ENCODE assay signal across 12 cellular contexts in the genomic region with DNA sequence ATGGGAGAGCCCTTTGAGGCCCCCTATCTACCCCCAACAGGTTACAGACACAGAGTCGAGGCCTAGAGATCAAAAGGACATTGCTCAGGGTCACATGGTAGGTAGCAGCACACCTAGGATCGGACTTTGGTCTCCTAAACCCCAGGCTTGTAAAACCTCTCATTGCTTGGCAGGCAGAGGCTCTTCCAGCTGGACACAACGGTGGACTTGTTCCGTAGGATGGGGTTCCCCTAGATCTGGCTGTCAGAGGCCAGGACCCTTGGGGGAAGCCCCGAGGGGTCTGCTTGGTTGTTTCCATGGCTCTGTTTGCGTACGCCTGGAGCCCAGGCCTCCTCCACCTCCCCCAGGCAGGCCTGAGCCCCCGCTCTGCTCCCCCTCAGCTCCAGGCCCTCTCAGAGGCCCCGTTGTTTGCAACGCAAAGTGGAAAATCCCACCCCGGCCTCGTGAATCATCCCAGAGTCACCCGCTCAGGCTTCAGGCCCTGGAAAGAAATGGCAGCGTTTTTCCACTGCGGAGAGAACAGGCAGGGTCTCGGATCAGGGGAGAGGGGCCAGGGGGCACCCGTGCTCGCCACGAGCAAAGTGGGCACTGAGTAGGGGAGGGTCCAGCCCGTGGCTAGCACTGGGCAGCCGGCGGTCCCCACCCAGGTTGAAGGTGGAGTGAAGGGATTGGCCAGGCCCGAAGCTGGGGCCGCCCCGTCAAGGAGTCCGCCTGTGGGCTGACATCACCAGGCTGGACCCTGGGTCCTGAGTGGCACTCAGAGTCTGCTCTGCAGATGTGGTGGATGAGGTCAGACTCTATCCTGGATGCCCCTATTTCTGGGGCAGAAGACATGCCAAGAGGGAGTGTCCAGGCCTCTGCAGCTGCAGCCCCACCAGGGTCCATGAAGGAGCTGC. TPM values are rescaled to one million over a fixed set of nuclear protein-coding genes. Genes with fewer than 3 reads are reported as not detected.
DNase-seq lines count a peak whose midpoint lies in the region; ATAC-seq and TF ChIP-seq lines count a peak whose summit lies in the region.
"Had no signal": no experiment of that assay in that cellular context is flagged by ENCODE, and none has a peak within 500 bp of the region (broad histone marks: within the 10 kb centered on the region; RNA-seq: fewer than 3 reads in every experiment).

No MANE protein-coding gene starts in this region.

- TF ChIP-seq POLR2A in gastrocnemius medialis (IDR thresholded peaks at IDR 0.05): no peak

- H3K9me2 ChIP-seq in GM23248 (ENCODE audit: insufficient read depth): no peaks in the 10 kb centered on the region

- H3K36me3 ChIP-seq in GM23248 (ENCODE audit: low read depth): no peaks in the 10 kb centered on the region
- no peaks in the 10 kb centered on the region for H3K36me3 ChIP-seq in gastrocnemius medialis

- H3K4me2 ChIP-seq in GM23248 (ENCODE audit: unreplicated experiment): peak overlapping the region; percentile 18

- H2AFZ ChIP-seq in GM23248: peak overlapping the region; percentile 73

- H3K4me1 ChIP-seq in GM23248 (ENCODE audit: insufficient read depth) (peaks cover 26% of the 10 kb centered on the region), gastrocnemius medialis (peaks cover 47 to 56% of the 10 kb centered on the region in 2 donors)

- peak; percentile 77 for DNase-seq in GM23248
- DNase-seq in islet precursor cell: peak; percentile 79
- peak in 1 of 2 donors; percentile 45 for DNase-seq in gastrocnemius medialis
- no peak for DNase-seq in NCI-H146 (lab: John Stamatoyannopoulos, UW)
- DNase-seq in kidney glomerular epithelial cell (lab: John Stamatoyannopoulos, UW): no peak
- DNase-seq: activated naive CD4-positive, alpha-beta T cell treated with anti-CD3 and anti-CD28 coated beads for 36 hours; Karpas-422; NCI-H82 had no signal

- no peaks in the 10 kb centered on the region for H3K9me3 Mint-ChIP-seq in brain
- H3K9me3 Mint-ChIP-seq: activated naive CD4-positive, alpha-beta T cell treated with anti-CD3 and anti-CD28 coated beads for 36 hours; stimulated activated naive CD8-positive, alpha-beta T cell treated with anti-CD3 and anti-CD28 coated beads, Interleukin-15, Interleukin-2, amounts not matched to agents 100 ng/mL and 50 ng/mL, for 24 hours had no signal

- H3K9me3 ChIP-seq in GM23248 (ENCODE audit: low read depth) (no peaks in the 10 kb centered on the region), gastrocnemius medialis (no peaks in the 10 kb centered on the region)

- no peaks in the 10 kb centered on the region for H4K20me1 ChIP-seq in GM23248 (ENCODE audit: insufficient read depth)

- H3K9ac ChIP-seq in GM23248: peak overlapping the region; percentile 67

- H3F3A ChIP-seq in GM23248 (ENCODE audit: insufficient read depth): peaks cover 14% of the 10 kb centered on the region

- WGBS in GM23248 (ENCODE audit: low coverage in 1 of 2, low lambda C conversion rate in 2 of 2, missing lambda C conversion rate in 2 of 2), 2 experiments: 39 to 40% methylated on average over 22 to 24 of the region's 26 CpGs

- H3K27me3 Mint-ChIP-seq in brain: peaks cover 2% of the 10 kb centered on the region

- no peak for TF ChIP-seq CTCF in brain (conservative IDR thresholded peaks at IDR 0.05)
- no peak for TF ChIP-seq CTCF in gastrocnemius medialis (IDR thresholded peaks at IDR 0.05 in 4 of 5, conservative IDR thresholded peaks at IDR 0.05 in 1 of 5)

- intact Hi-C loops in gastrocnemius medialis (cut with DNase I; ENCODE audit: low total_unique reads): no loop called here

- H3K4me3 ChIP-seq in GM23248 (no peak overlapping the region), gastrocnemius medialis (no peak overlapping the region)

- no peak overlapping the region for H3K4me3 Mint-ChIP-seq in brain
- H3K4me3 Mint-ChIP-seq: activated naive CD4-positive, alpha-beta T cell treated with anti-CD3 and anti-CD28 coated beads for 36 hours; stimulated activated naive CD8-positive, alpha-beta T cell treated with anti-CD3 and anti-CD28 coated beads, Interleukin-15, Interleukin-2, amounts not matched to agents 100 ng/mL and 50 ng/mL, for 24 hours had no signal

- H3K27ac Mint-ChIP-seq in brain: peak overlapping the region in 4 of 5 experiments; percentile 33 to 93 (median 70)
- H3K27ac Mint-ChIP-seq: activated naive CD4-positive, alpha-beta T cell treated with anti-CD3 and anti-CD28 coated beads for 36 hours; stimulated activated naive CD8-positive, alpha-beta T cell treated with anti-CD3 and anti-CD28 coated beads, Interleukin-15, Interleukin-2, amounts not matched to agents 100 ng/mL and 50 ng/mL, for 24 hours had no signal

- ATAC-seq in gastrocnemius medialis (peak; percentile 26 to 28), GM19395 (IDR thresholded peaks at IDR 0.05; ENCODE audit: unreplicated experiment) (no peak), GM21515 (IDR thresholded peaks at IDR 0.05; ENCODE audit: unreplicated experiment) (no peak)

- no peaks in the 10 kb centered on the region for H3K36me3 Mint-ChIP-seq in brain

- in situ Hi-C loops in GM23248 (cut with MboI) (no loop called here), gastrocnemius medialis (cut with MboI; ENCODE audit: low sequenced_read_pairs in 4 of 4) (loop anchor here in 1 of 4 donors (5.0 kb wide), 1 partner anchor 42 kb away; no protein-coding TSS in a partner anchor)

- H3K79me2 ChIP-seq in GM23248 (ENCODE audit: insufficient read depth): no peaks in the 10 kb centered on the region

- no peaks in the 10 kb centered on the region for H3K27me3 ChIP-seq in GM23248 (replicated peaks; ENCODE audit: insufficient read depth)
- no peaks in the 10 kb centered on the region for H3K27me3 ChIP-seq in gastrocnemius medialis

- H3K4me1 Mint-ChIP-seq in brain: peaks cover 70% of the 10 kb centered on the region

- H3K27ac ChIP-seq in GM23248 (peak overlapping the region; percentile 37), gastrocnemius medialis (peak overlapping the region; percentile 27 to 75 (median 58))

RNA-seq across cellular contexts. Expression of gene COL27A1, which starts 19.8 kb away (rescaled TPM):
- total RNA-seq in GM23248 (2014; rRNA removed; shearing (Covaris generic)): 2.3 and 3.9 TPM in 2 replicates
- polyA plus RNA-seq in GM23248 (2016; fragmentation: Nextera tagmentation; extraction: Ambion mirVana) (1.0 and 1.6 TPM in 2 replicates), brain (ENCODE audit: insufficient read depth, low read depth, low replicate concordance) (0.17 TPM)
- total RNA-seq in gastrocnemius medialis: 1 to 10 TPM in 2 of 4 donors, under 1 TPM in 2; 0.42 to 1.4 (median 0.95) TPM

Comparison
In these comparisons a context has a peak if more than half of its experiments do, and no peak if none do; other contexts are left out.
1. DNase-seq: peak in GM23248 (single experiment) and islet precursor cell (single experiment); none in NCI-H146 (single experiment) and kidney glomerular epithelial cell (single experiment).
2. ATAC-seq: peak in gastrocnemius medialis (2 of 2); none in GM19395 (single experiment) and GM21515 (single experiment).